In the genomic region with DNA sequence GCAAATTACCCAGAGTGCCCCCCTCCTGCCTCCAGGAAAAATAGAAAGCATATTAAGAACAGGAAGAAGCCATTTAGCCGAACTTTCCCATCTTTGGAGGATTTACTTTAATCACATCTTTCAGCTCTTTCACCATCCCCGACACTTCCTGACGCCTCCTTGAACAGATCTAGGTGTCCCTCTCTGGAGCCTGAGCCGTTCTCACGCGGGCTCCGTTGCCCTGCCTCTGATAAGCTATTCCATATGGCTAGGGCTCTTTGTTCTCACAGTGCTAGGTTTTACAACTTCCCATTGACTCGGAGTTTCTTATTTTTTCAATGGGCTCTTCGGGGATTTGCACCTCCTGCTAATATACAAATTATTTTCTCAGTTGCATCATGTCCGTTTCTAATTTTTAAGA, we compare ENCODE assay signal across 21 cellular contexts.
DNase-seq lines count a peak whose midpoint lies in the region; ATAC-seq and TF ChIP-seq lines count a peak whose summit lies in the region.
"Had no signal": no experiment of that assay in that cellular context is flagged by ENCODE, and none has a peak within 500 bp of the region (broad histone marks: within the 10 kb centered on the region; RNA-seq: fewer than 3 reads in every experiment).

No MANE protein-coding gene starts in this region.

- peak overlapping the region; percentile 38 for H3K27ac Mint-ChIP-seq in neural progenitor cell
- H3K27ac Mint-ChIP-seq: CD4-positive, CD25-positive, alpha-beta regulatory T cell had no signal

- TF ChIP-seq POLR2A in esophagus muscularis mucosa (IDR thresholded peaks at IDR 0.05; ENCODE audit: low read depth): no peak

- no peak for TF ChIP-seq CTCF in esophagus muscularis mucosa (IDR thresholded peaks at IDR 0.05)
- no peak for TF ChIP-seq CTCF in neural progenitor cell (IDR thresholded peaks at IDR 0.05)

- H3K36me3 ChIP-seq in esophagus muscularis mucosa (no peaks in the 10 kb centered on the region), neural progenitor cell (no peaks in the 10 kb centered on the region)
- H3K36me3 ChIP-seq: BE2C had no signal

- no peak overlapping the region for H3K4me3 ChIP-seq in esophagus muscularis mucosa
- no peak overlapping the region for H3K4me3 ChIP-seq in neural progenitor cell

- no peaks in the 10 kb centered on the region for H3K79me2 ChIP-seq in neural progenitor cell (ENCODE audit: low read depth)

- H3K27me3 Mint-ChIP-seq in neural progenitor cell (ENCODE audit: insufficient read depth, low read depth): peaks cover 4% of the 10 kb centered on the region
- H3K27me3 Mint-ChIP-seq: CD4-positive, CD25-positive, alpha-beta regulatory T cell had no signal

- H3K4me3 Mint-ChIP-seq in neural progenitor cell: no peak overlapping the region
- H3K4me3 Mint-ChIP-seq: CD4-positive, CD25-positive, alpha-beta regulatory T cell had no signal

- peaks cover 9% of the 10 kb centered on the region for H3K4me1 Mint-ChIP-seq in neural progenitor cell
- H3K4me1 Mint-ChIP-seq: CD4-positive, CD25-positive, alpha-beta regulatory T cell had no signal

- 52% methylated on average over 10 of the region's 10 CpGs for WGBS in esophagus muscularis mucosa

- H3F3A ChIP-seq in neural progenitor cell (ENCODE audit: low read depth): no peaks in the 10 kb centered on the region

- no peaks in the 10 kb centered on the region for H3K9me3 Mint-ChIP-seq in neural progenitor cell
- H3K9me3 Mint-ChIP-seq: CD4-positive, CD25-positive, alpha-beta regulatory T cell had no signal

- no peak overlapping the region for H2AFZ ChIP-seq in neural progenitor cell (replicated peaks)

- no peak overlapping the region for H3K4me2 ChIP-seq in neural progenitor cell

- H3K9ac ChIP-seq in neural progenitor cell: no peak overlapping the region

- H3K36me3 Mint-ChIP-seq in neural progenitor cell: no peaks in the 10 kb centered on the region
- H3K36me3 Mint-ChIP-seq: CD4-positive, CD25-positive, alpha-beta regulatory T cell had no signal

- peak overlapping the region; percentile 54 to 84 (median 82) for H3K27ac ChIP-seq in esophagus muscularis mucosa (replicated peaks in 1 of 4)
- no peak overlapping the region for H3K27ac ChIP-seq in neural progenitor cell

- H3K9me3 ChIP-seq in esophagus muscularis mucosa (no peaks in the 10 kb centered on the region), neural progenitor cell (ENCODE audit: low read depth) (no peaks in the 10 kb centered on the region)
- H3K9me3 ChIP-seq: BE2C had no signal

- no peak for ATAC-seq in GM21529 (IDR thresholded peaks at IDR 0.05; ENCODE audit: unreplicated experiment)
- ATAC-seq in HG03175 (IDR thresholded peaks at IDR 0.05; ENCODE audit: unreplicated experiment): no peak

- no peak for TF ChIP-seq EP300 in esophagus muscularis mucosa (IDR thresholded peaks at IDR 0.05)

- H3K4me1 ChIP-seq in esophagus muscularis mucosa (peaks cover 5 to 38% (median 25%) of the 10 kb centered on the region in 4 donors), neural progenitor cell (no peaks in the 10 kb centered on the region)
- H3K4me1 ChIP-seq: BE2C had no signal

- intact Hi-C loops in esophagus muscularis mucosa (cut with DNase I): loop anchor here (10.0 kb wide), 1 partner anchor 163 kb away; no protein-coding TSS in a partner anchor

- no peaks in the 10 kb centered on the region for H4K20me1 ChIP-seq in neural progenitor cell (ENCODE audit: low read depth)

- DNase-seq in NCI-H2227 (lab: John Stamatoyannopoulos, UW; ENCODE audit: unreplicated experiment): peak; percentile 5
- DNase-seq in NCI-H2227 treated with DMSO at 0.1 percent for 48 hours (lab: John Stamatoyannopoulos, UW): no peak
- DNase-seq in esophagus muscularis mucosa (ENCODE audit: extremely low spot score): no peak
- no peak for DNase-seq in neural progenitor cell (ENCODE audit: low spot score)
- no peak for DNase-seq in stimulated activated CD4-positive, alpha-beta T cell treated with anti-CD3 and anti-CD28 coated beads, Interleukin-15, amount 100 ng/mL, for 24 hours
- no peak for DNase-seq in foreskin melanocyte
- DNase-seq: 8988T; BE2C; CD4-positive, CD25-positive, alpha-beta regulatory T cell; COR-L47; DMS153; GDM1; GOT3; NCI-H1105; NCI-H2081; NCI-H524; NCI-H82; RPMI8226; SIG-M5 had no signal

- H3K27me3 ChIP-seq in esophagus muscularis mucosa (no peaks in the 10 kb centered on the region), neural progenitor cell (no peaks in the 10 kb centered on the region)
- H3K27me3 ChIP-seq: BE2C had no signal
